Comparison of ENCODE assay signal across 1 cellular context in the genomic region with DNA sequence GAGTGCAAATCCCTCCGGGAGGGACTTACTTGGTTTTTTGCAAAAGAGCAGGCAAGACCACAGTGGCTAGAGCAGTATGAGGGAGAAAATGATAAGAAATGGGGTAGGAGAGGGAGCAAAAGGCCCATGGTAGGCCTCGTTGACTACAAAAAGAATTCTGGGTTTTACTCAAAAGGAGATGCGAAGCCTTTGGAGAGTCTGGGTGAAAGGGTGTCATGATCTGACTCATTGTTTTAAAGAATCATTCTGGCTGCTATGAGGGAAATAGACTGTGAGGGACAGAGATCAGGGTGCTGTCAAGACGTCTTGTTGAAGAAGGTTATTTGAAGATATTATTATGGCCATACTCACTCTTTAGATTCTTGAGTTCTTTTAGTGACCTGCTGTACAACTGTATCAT.
TF ChIP-seq lines count a peak whose summit lies in the region.

No MANE protein-coding gene starts in this region.

TF ChIP-seq in HepG2, 621 proteins besides CTCF, POLR2A, EP300 and RAD21:
- TF ChIP-seq, protein P1, sequence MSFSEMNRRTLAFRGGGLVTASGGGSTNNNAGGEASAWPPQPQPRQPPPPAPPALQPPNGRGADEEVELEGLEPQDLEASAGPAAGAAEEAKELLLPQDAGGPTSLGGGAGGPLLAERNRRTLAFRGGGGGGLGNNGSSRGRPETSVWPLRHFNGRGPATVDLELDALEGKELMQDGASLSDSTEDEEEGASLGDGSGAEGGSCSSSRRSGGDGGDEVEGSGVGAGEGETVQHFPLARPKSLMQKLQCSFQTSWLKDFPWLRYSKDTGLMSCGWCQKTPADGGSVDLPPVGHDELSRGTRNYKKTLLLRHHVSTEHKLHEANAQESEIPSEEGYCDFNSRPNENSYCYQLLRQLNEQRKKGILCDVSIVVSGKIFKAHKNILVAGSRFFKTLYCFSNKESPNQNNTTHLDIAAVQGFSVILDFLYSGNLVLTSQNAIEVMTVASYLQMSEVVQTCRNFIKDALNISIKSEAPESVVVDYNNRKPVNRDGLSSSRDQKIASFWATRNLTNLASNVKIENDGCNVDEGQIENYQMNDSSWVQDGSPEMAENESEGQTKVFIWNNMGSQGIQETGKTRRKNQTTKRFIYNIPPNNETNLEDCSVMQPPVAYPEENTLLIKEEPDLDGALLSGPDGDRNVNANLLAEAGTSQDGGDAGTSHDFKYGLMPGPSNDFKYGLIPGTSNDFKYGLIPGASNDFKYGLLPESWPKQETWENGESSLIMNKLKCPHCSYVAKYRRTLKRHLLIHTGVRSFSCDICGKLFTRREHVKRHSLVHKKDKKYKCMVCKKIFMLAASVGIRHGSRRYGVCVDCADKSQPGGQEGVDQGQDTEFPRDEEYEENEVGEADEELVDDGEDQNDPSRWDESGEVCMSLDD (CRISPR knock-in tag; IDR thresholded peaks at IDR 0.05; ENCODE audit: borderline replicate concordance): no peak
- TF ChIP-seq ZSCAN20 (CRISPR knock-in tag; IDR thresholded peaks at IDR 0.05; ENCODE audit: borderline replicate concordance) (no peak), HNF4G (IDR thresholded peaks at IDR 0.05; ENCODE audit: borderline replicate concordance, low read depth, low read length) (no peak), HNF4G (CRISPR knock-in tag; IDR thresholded peaks at IDR 0.05; ENCODE audit: borderline replicate concordance, low read depth) (no peak), ZNF883 (CRISPR knock-in tag; IDR thresholded peaks at IDR 0.05; ENCODE audit: not compliant biosample characterization) (no peak), PTBP1 (IDR thresholded peaks at IDR 0.05; ENCODE audit: low read depth, low read length, poor library complexity, severe bottlenecking) (no peak), ZMAT3 (CRISPR knock-in tag; conservative IDR thresholded peaks at IDR 0.05) (no peak), ZNF225 (CRISPR knock-in tag; IDR thresholded peaks at IDR 0.05) (no peak), RNF2 (conservative IDR thresholded peaks at IDR 0.05; ENCODE audit: low read depth) (no peak), PITX1 (CRISPR knock-in tag; IDR thresholded peaks at IDR 0.05) (no peak), ZFP41 (CRISPR knock-in tag; IDR thresholded peaks at IDR 0.05; ENCODE audit: borderline replicate concordance) (no peak), KLF12 (CRISPR knock-in tag; IDR thresholded peaks at IDR 0.05; ENCODE audit: borderline replicate concordance) (no peak), ZNF816 (CRISPR knock-in tag; IDR thresholded peaks at IDR 0.05; ENCODE audit: borderline replicate concordance) (no peak), NR2F2 (IDR thresholded peaks at IDR 0.05; ENCODE audit: borderline replicate concordance, low read depth) (no peak)
